In genomic region chr6:48493432-48493831, GRCh38 we compare ENCODE assay signal across 1 cellular context.
A peak's percentile ranks its signal among the peaks of the same experiment; 100 is the strongest.
DNase-seq lines count a peak whose midpoint lies in the region; ATAC-seq, FAIRE-seq and TF ChIP-seq lines count a peak whose summit lies in the region.
"Not testable (repeated sequence)": the region's sequence is repeated elsewhere in the genome, so short reads cannot be mapped to it uniquely, and the experiment has no call there.

No MANE protein-coding gene starts in this region.

- H3K36me3 ChIP-seq in HepG2 (replicated peaks in 1 of 2; ENCODE audit: control insufficient read depth in 1 of 2, insufficient read depth in 2 of 2, low read length in 2 of 2): not testable (repeated sequence)

- not testable (repeated sequence) for H3K4me3 ChIP-seq in HepG2 (replicated peaks in 1 of 3; ENCODE audit: insufficient read depth in 1 of 3, low read depth in 2 of 3, low read length in 3 of 3)

- TF ChIP-seq CTCF in HepG2 (CRISPR knock-in tag; IDR thresholded peaks at IDR 0.05): not testable (repeated sequence)

- POLR2A ChIA-PET in HepG2 (lab: Yijun Ruan, JAX): not testable (repeated sequence)

- ATAC-seq in HepG2: not testable (repeated sequence)

- DNase-seq in HepG2 (ENCODE audit: low spot score): not testable (repeated sequence)

- not testable (repeated sequence) for BruUV-seq in HepG2 (replicated peaks; lab: Mats Ljungman, UMichigan)

- H4K20me1 ChIP-seq in HepG2 (ENCODE audit: insufficient read depth, low read length): not testable (repeated sequence)

- not testable (repeated sequence) for H3K9ac ChIP-seq in HepG2 (ENCODE audit: insufficient read depth, low read depth, low read length)

- not testable (repeated sequence) for H3K9me3 ChIP-seq in HepG2 (ENCODE audit: low read length)

- H3K27ac ChIP-seq in HepG2 (ENCODE audit: extremely low read length, insufficient read depth, low read length): not testable (repeated sequence)

- WGBS in HepG2 (ENCODE audit: low lambda C conversion rate): 2% methylated on average over 2 of the region's 2 CpGs

- TF ChIP-seq RAD21 in HepG2 (CRISPR knock-in tag; IDR thresholded peaks at IDR 0.05): not testable (repeated sequence)

- not testable (repeated sequence) for TF ChIP-seq EP300 in HepG2 (IDR thresholded peaks at IDR 0.05; ENCODE audit: low read depth in 2 of 2, low read length in 2 of 2); HepG2 (CRISPR knock-in tag; IDR thresholded peaks at IDR 0.05; ENCODE audit: borderline replicate concordance)

- not testable (repeated sequence) for H3K79me2 ChIP-seq in HepG2 (ENCODE audit: insufficient read depth, low read length)

- not testable (repeated sequence) for FAIRE-seq in HepG2 (lab: Jason Lieb, UNC)

- not testable (repeated sequence) for TF ChIP-seq POLR2A in HepG2 (IDR thresholded peaks at IDR 0.05; ENCODE audit: insufficient read depth in 1 of 2, low read depth in 2 of 2, low read length in 2 of 2)

- intact Hi-C loops in HepG2 (cut with micrococcal nuclease; ENCODE audit: unreplicated experiment): not testable (repeated sequence)

- CTCF ChIA-PET in HepG2 (lab: Yijun Ruan, JAX; ENCODE audit: low intra/inter-chr PET ratio, low total read pairs): not testable (repeated sequence)

- H2AFZ ChIP-seq in HepG2 (ENCODE audit: low read length): not testable (repeated sequence)

- H3K4me1 ChIP-seq in HepG2 (ENCODE audit: insufficient read depth, low read length): not testable (repeated sequence)

- not testable (repeated sequence) for H3K27me3 ChIP-seq in HepG2 (ENCODE audit: control insufficient read depth in 1 of 2, insufficient read depth in 2 of 2, low read length in 2 of 2)

- not testable (repeated sequence) for H3K4me2 ChIP-seq in HepG2 (ENCODE audit: low read depth, low read length)

- in situ Hi-C loops in HepG2 (cut with HindIII; ENCODE audit: extremely low pct_ligation_motif_present, low pct_unique_long_range_greater_than_20kb): not testable (repeated sequence)

TF ChIP-seq in HepG2, 621 proteins besides CTCF, POLR2A, EP300 and RAD21:
- TF ChIP-seq ATF7 (IDR thresholded peaks at IDR 0.05): peak; percentile 54
- TF ChIP-seq ATF7, CREB1 (CRISPR knock-in tag; IDR thresholded peaks at IDR 0.05): not testable (repeated sequence)
- TF ChIP-seq CREB1 (IDR thresholded peaks at IDR 0.05): peak; percentile 85
